ENCODE assay signal across 17 cellular contexts in the genomic region with DNA sequence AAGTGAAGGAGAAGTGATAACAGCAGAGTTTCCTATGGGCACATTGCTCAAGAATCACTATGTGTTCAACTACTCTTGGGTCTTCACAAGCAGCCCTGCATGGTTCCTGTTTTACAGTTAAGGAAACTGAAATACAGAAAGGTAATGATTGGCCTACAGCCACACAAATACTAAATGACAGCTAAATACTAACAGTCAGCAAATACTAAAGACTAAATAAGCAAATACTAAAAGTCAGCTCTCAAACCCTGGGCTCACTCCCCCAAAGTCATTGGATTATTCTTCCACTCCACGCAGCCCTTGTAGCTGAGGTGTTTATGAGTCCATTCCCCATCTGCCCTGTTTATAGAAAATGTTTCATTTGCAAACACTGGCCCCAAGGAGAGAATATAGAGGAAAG.
"Had no signal": no experiment of that assay in that cellular context is flagged by ENCODE, and none has a peak within 500 bp of the region (broad histone marks: within the 10 kb centered on the region; RNA-seq: fewer than 3 reads in every experiment).

No MANE protein-coding gene starts in this region.

- DNase-seq: dorsolateral prefrontal cortex; effector CD4-positive, alpha-beta T cell; foreskin fibroblast; gastrocnemius medialis; head of caudate nucleus; left ventricle myocardium superior; lower lobe of right lung; naive thymus-derived CD8-positive, alpha-beta T cell; stimulated activated CD4-positive, alpha-beta T cell treated with anti-CD3 and anti-CD28 coated beads, Interleukin-15, amount 100 ng/mL, for 24 hours; stimulated activated CD4-positive, alpha-beta T cell treated with anti-CD3 and anti-CD28 coated beads, Interleukin-2, amount 100 ng/mL, for 48 hours; stimulated activated naive B cell treated with anti-CD40 and anti-IgM and Interleukin-4, amounts not matched to agents 10 μg/mL and 1 μg/mL and 100 μg/mL, for 72 hours; upper lobe of left lung had no signal

- H3K4me3 ChIP-seq: dorsolateral prefrontal cortex, gastrocnemius medialis, lower lobe of right lung, right atrium auricular region, skin epidermis, thoracic aorta, tibial nerve, upper lobe of left lung had no signal

- ATAC-seq: esophagus mucosa; gastrocnemius medialis; left ventricle myocardium superior; lower lobe of right lung; naive thymus-derived CD8-positive, alpha-beta T cell; stimulated activated naive B cell treated with anti-CD40 and anti-IgM and Interleukin-4, amounts not matched to agents 10 μg/mL and 1 μg/mL and 100 μg/mL, for 72 hours had no signal
